In genomic region chr7:105350906-105351305, GRCh38 we compare ENCODE assay signal across 16 cellular contexts. TPM values are rescaled to one million over a fixed set of nuclear protein-coding genes. Genes with fewer than 3 reads are reported as not detected.
DNase-seq lines count a peak whose midpoint lies in the region; ATAC-seq and TF ChIP-seq lines count a peak whose summit lies in the region.
"Had no signal": no experiment of that assay in that cellular context is flagged by ENCODE, and none has a peak within 500 bp of the region (broad histone marks: within the 10 kb centered on the region; RNA-seq: fewer than 3 reads in every experiment).

No MANE protein-coding gene starts in this region.

- H2AFZ ChIP-seq in GM23248 = no peak overlapping the region
- H2AFZ ChIP-seq: neural progenitor cell had no signal

- H3K9me3 ChIP-seq in BLaER1 treated with 17β-estradiol and CSF1 and Interleukin-3, amounts not matched to agents 10 nM and 100 nM (replicated peaks in 1 of 11) = no peaks in the 10 kb centered on the region
- no peaks in the 10 kb centered on the region for H3K9me3 ChIP-seq in GM23248 (ENCODE audit: low read depth)
- no peaks in the 10 kb centered on the region for H3K9me3 ChIP-seq in WERI-Rb-1 (ENCODE audit: severe bottlenecking)
- no peaks in the 10 kb centered on the region for H3K9me3 ChIP-seq in tibial artery
- no peaks in the 10 kb centered on the region for H3K9me3 ChIP-seq in endodermal cell (ENCODE audit: control insufficient read depth, low read length)
- H3K9me3 ChIP-seq: right atrium auricular region, suprapubic skin had no signal

- peaks cover 80 to 99% (median 95%) of the 10 kb centered on the region in 10 experiments for H3K4me1 ChIP-seq in BLaER1 treated with 17β-estradiol and CSF1 and Interleukin-3, amounts not matched to agents 10 nM and 100 nM
- peaks cover 37% of the 10 kb centered on the region for H3K4me1 ChIP-seq in GM23248 (ENCODE audit: insufficient read depth)
- H3K4me1 ChIP-seq in tibial artery = peaks cover 0 to 43% (median 27%) of the 10 kb centered on the region in 4 donors
- H3K4me1 ChIP-seq in endodermal cell (ENCODE audit: control insufficient read depth, insufficient read depth, low read length) = peaks cover 3% of the 10 kb centered on the region

- H3K9me3 Mint-ChIP-seq in naive B cell = no peaks in the 10 kb centered on the region
- H3K9me3 Mint-ChIP-seq in endodermal cell = no peaks in the 10 kb centered on the region
- H3K9me3 Mint-ChIP-seq: activated naive CD8-positive, alpha-beta T cell treated with anti-CD3 and anti-CD28 coated beads, Interleukin-2, amount 10 ng/mL, durations not matched to agents 7 days and 5 days; neural progenitor cell had no signal

- H3K27ac Mint-ChIP-seq in naive B cell = peak overlapping the region; percentile 75 to 93 (median 88)
- no peak overlapping the region for H3K27ac Mint-ChIP-seq in endodermal cell
- H3K27ac Mint-ChIP-seq: activated naive CD8-positive, alpha-beta T cell treated with anti-CD3 and anti-CD28 coated beads, Interleukin-2, amount 10 ng/mL, durations not matched to agents 7 days and 5 days; neural progenitor cell had no signal

- ATAC-seq in naive B cell (ENCODE audit: low read depth in 2 of 2) (no peak), HG03159 (IDR thresholded peaks at IDR 0.05; ENCODE audit: unreplicated experiment) (no peak)

- H3K27me3 ChIP-seq in BLaER1 treated with 17β-estradiol and CSF1 and Interleukin-3, amounts not matched to agents 10 nM and 100 nM = no peaks in the 10 kb centered on the region
- H3K27me3 ChIP-seq in GM23248 (replicated peaks; ENCODE audit: insufficient read depth) (no peaks in the 10 kb centered on the region), WERI-Rb-1 (ENCODE audit: insufficient read depth, low read depth, severe bottlenecking) (no peaks in the 10 kb centered on the region), tibial artery (no peaks in the 10 kb centered on the region), endodermal cell (ENCODE audit: control insufficient read depth, insufficient read depth, low read length, poor library complexity, severe bottlenecking) (peaks cover 6% of the 10 kb centered on the region)
- H3K27me3 ChIP-seq: neural progenitor cell, right atrium auricular region, suprapubic skin had no signal

- H3K4me1 Mint-ChIP-seq in naive B cell (peaks cover 48 to 91% (median 74%) of the 10 kb centered on the region in 3 donors), endodermal cell (peaks cover 35% of the 10 kb centered on the region)

- peak overlapping the region; percentile 67 to 92 (median 84) for H3K4me2 ChIP-seq in BLaER1 treated with 17β-estradiol and CSF1 and Interleukin-3, amounts not matched to agents 10 nM and 100 nM
- peak overlapping the region; percentile 83 for H3K4me2 ChIP-seq in GM23248 (ENCODE audit: unreplicated experiment)
- H3K4me2 ChIP-seq: neural progenitor cell had no signal

- H3K4me3 Mint-ChIP-seq in naive B cell (peak overlapping the region in 6 of 8 donors; percentile 23 to 93 (median 65)), endodermal cell (no peak overlapping the region)
- H3K4me3 Mint-ChIP-seq: activated naive CD8-positive, alpha-beta T cell treated with anti-CD3 and anti-CD28 coated beads, Interleukin-2, amount 10 ng/mL, durations not matched to agents 7 days and 5 days; neural progenitor cell had no signal

- no peaks in the 10 kb centered on the region for H3K9me2 ChIP-seq in GM23248 (ENCODE audit: insufficient read depth)

- H3K79me2 ChIP-seq in GM23248 (ENCODE audit: insufficient read depth) = peaks cover 86% of the 10 kb centered on the region

- no peaks in the 10 kb centered on the region for H3K27me3 Mint-ChIP-seq in naive B cell
- peaks cover 10% of the 10 kb centered on the region for H3K27me3 Mint-ChIP-seq in endodermal cell (ENCODE audit: insufficient read depth)
- H3K27me3 Mint-ChIP-seq: activated naive CD8-positive, alpha-beta T cell treated with anti-CD3 and anti-CD28 coated beads, Interleukin-2, amount 10 ng/mL, durations not matched to agents 7 days and 5 days had no signal

- H3K36me3 Mint-ChIP-seq in naive B cell (no peaks in the 10 kb centered on the region), endodermal cell (ENCODE audit: low read depth) (no peaks in the 10 kb centered on the region)

- peaks cover 35% of the 10 kb centered on the region for H3F3A ChIP-seq in GM23248 (ENCODE audit: insufficient read depth)

- peak overlapping the region in 3 of 11 experiments; percentile 17 to 52 (median 52); a peak in 5 of 22 replicates for H3K9ac ChIP-seq in BLaER1 treated with 17β-estradiol and CSF1 and Interleukin-3, amounts not matched to agents 10 nM and 100 nM
- H3K9ac ChIP-seq in GM23248 = peak overlapping the region; percentile 76
- no peak overlapping the region for H3K9ac ChIP-seq in endodermal cell (ENCODE audit: extremely low read depth, low read length, poor library complexity, severe bottlenecking)
- H3K9ac ChIP-seq: neural progenitor cell had no signal

- H3K4me3 ChIP-seq in BLaER1 treated with 17β-estradiol and CSF1 and Interleukin-3, amounts not matched to agents 10 nM and 100 nM = no peak overlapping the region
- no peak overlapping the region; the same call in 1 of the 2 replicates for H3K4me3 ChIP-seq in GM23248
- no peak overlapping the region for H3K4me3 ChIP-seq in WERI-Rb-1 (ENCODE audit: low read depth, low read length)
- H3K4me3 ChIP-seq in tibial artery = no peak overlapping the region
- no peak overlapping the region for H3K4me3 ChIP-seq in endodermal cell (ENCODE audit: low read length)
- H3K4me3 ChIP-seq: neural progenitor cell, right atrium auricular region had no signal

- 77 to 81% methylated on average over 7 of the region's 7 CpGs for WGBS in GM23248 (ENCODE audit: low coverage in 1 of 2, low lambda C conversion rate in 2 of 2, missing lambda C conversion rate in 2 of 2), 2 experiments
- 76 to 77% methylated on average over 5 to 7 of the region's 7 CpGs for WGBS in endodermal cell (ENCODE audit: insufficient coverage in 1 of 2, insufficient read length in 1 of 2), 2 experiments

- intact Hi-C loops in tibial artery (cut with DNase I; ENCODE audit: low total_unique reads) = no loop called here

- H4K20me1 ChIP-seq in BLaER1 treated with 17β-estradiol and CSF1 and Interleukin-3, amounts not matched to agents 10 nM and 100 nM = peaks cover 5 to 89% (median 53%) of the 10 kb centered on the region in 11 experiments; a peak in 19 of 22 replicates
- H4K20me1 ChIP-seq in GM23248 (ENCODE audit: insufficient read depth) = no peaks in the 10 kb centered on the region

- no peaks in the 10 kb centered on the region for H3K36me3 ChIP-seq in BLaER1 treated with 17β-estradiol and CSF1 and Interleukin-3, amounts not matched to agents 10 nM and 100 nM
- no peaks in the 10 kb centered on the region for H3K36me3 ChIP-seq in GM23248 (ENCODE audit: low read depth)
- no peaks in the 10 kb centered on the region for H3K36me3 ChIP-seq in WERI-Rb-1
- no peaks in the 10 kb centered on the region for H3K36me3 ChIP-seq in tibial artery
- H3K36me3 ChIP-seq in endodermal cell (ENCODE audit: control insufficient read depth, insufficient read depth, low read length) = no peaks in the 10 kb centered on the region
- H3K36me3 ChIP-seq: neural progenitor cell, right atrium auricular region, suprapubic skin had no signal

- H3K27ac ChIP-seq in BLaER1 treated with 17β-estradiol and CSF1 and Interleukin-3, amounts not matched to agents 10 nM and 100 nM = peak overlapping the region in 10 of 11 experiments; percentile 28 to 80 (median 70); a peak in 17 of 22 replicates
- H3K27ac ChIP-seq in GM23248 (peak overlapping the region; percentile 95; the same call in 1 of the 2 replicates), WERI-Rb-1 (no peak overlapping the region; the same call in 1 of the 2 replicates), tibial artery (no peak overlapping the region), endodermal cell (ENCODE audit: low read depth, low read length) (no peak overlapping the region)
- H3K27ac ChIP-seq: neural progenitor cell, suprapubic skin had no signal

- in situ Hi-C loops in GM23248 (cut with MboI) = no loop called here

- TF ChIP-seq CTCF in WERI-Rb-1 (IDR thresholded peaks at IDR 0.05; ENCODE audit: low read depth, low read length) (no peak), tibial artery (IDR thresholded peaks at IDR 0.05) (no peak), endodermal cell (conservative IDR thresholded peaks at IDR 0.05) (no peak)

- DNase-seq in GM23248 (no peak), WERI-Rb-1 (peak; percentile 33), naive B cell (no peak), tibial artery (no peak), endodermal cell (no peak), OCI-M1 (lab: John Stamatoyannopoulos, UW) (no peak)
- DNase-seq: activated CD8-positive, alpha-beta memory T cell treated with anti-CD3 and anti-CD28 coated beads, Interleukin-2, amount 50 U/mL, for 4 hours; activated naive CD8-positive, alpha-beta T cell treated with anti-CD3 and anti-CD28 coated beads, Interleukin-2, amount 10 ng/mL, durations not matched to agents 7 days and 5 days; effector CD4-positive, alpha-beta T cell; NCI-H69; stimulated activated CD4-positive, alpha-beta T cell treated with anti-CD3 and anti-CD28 coated beads, Interleukin-2, amount 100 ng/mL, for 24 hours had no signal

RNA-seq across cellular contexts. Expression of gene SRPK2, which starts 37.8 kb away (rescaled TPM):
- total RNA-seq in GM23248 (2014; rRNA removed; shearing (Covaris generic)) = 47.4 and 85.2 TPM in 2 replicates
- polyA plus RNA-seq in GM23248 (2016; fragmentation: Nextera tagmentation; extraction: Ambion mirVana) (53.1 and 55.2 TPM in 2 replicates), naive B cell (ENCODE audit: low read depth in 6 of 6) (10 to 100 TPM; 50.6 to 65.5 (median 56.1) TPM)
- total RNA-seq in endodermal cell = 10 to 100 TPM; 60.3 to 76.2 TPM
- polyA plus RNA-seq in endodermal cell (2013, experiment 1 of 2) = 46.2 TPM
- 44.5 TPM for polyA plus RNA-seq in endodermal cell (2013, experiment 2 of 2)

Comparison
In these comparisons a context has a peak if more than half of its experiments do, and no peak if none do; other contexts are left out.
1. H3K27ac ChIP-seq: peak in BLaER1 treated with 17β-estradiol and CSF1 and Interleukin-3, amounts not matched to agents 10 nM and 100 nM (10 of 11) and GM23248 (single experiment); none in WERI-Rb-1 (single experiment), tibial artery (0 of 2) and endodermal cell (single experiment).